Comparison of ENCODE assay signal across 24 cellular contexts in genomic region chrX:34629572-34629971, GRCh38. TPM values are rescaled to one million over a fixed set of nuclear protein-coding genes. Genes with fewer than 3 reads are reported as not detected.
DNase-seq lines count a peak whose midpoint lies in the region; FAIRE-seq and TF ChIP-seq lines count a peak whose summit lies in the region.
"Had no signal": no experiment of that assay in that cellular context is flagged by ENCODE, and none has a peak within 500 bp of the region (broad histone marks: within the 10 kb centered on the region; RNA-seq: fewer than 3 reads in every experiment).

No MANE protein-coding gene starts in this region.

- no peak for TF ChIP-seq POLR2A in H54 (IDR thresholded peaks at IDR 0.05; ENCODE audit: low read depth, low read length)

- peak; percentile 3 for DNase-seq in Ammon's horn (ENCODE audit: low spot score)
- peak; percentile 8 for DNase-seq in H4 (ENCODE audit: low spot score)
- peak; percentile 22 for DNase-seq in epidermal melanocyte (ENCODE audit: insufficient read length, low spot score)
- DNase-seq in left kidney (ENCODE audit: low read depth, low spot score), result peak; percentile 58
- DNase-seq in H54 (ENCODE audit: insufficient read length, low spot score), result no peak
- no peak for DNase-seq in SK-N-DZ (ENCODE audit: low spot score)
- DNase-seq in RPMI8226, result no peak
- DNase-seq in glutamatergic neuron, result no peak
- DNase-seq: activated naive CD8-positive, alpha-beta T cell treated with anti-CD3 and anti-CD28 coated beads for 36 hours; CD4-positive, CD25-positive, alpha-beta regulatory T cell; dermis blood vessel endothelial cell; DND-41; erythroblast; islet precursor cell; NCI-H2107; NCI-H526; OCI-M1; T1000; thyroid gland had no signal

- no peaks in the 10 kb centered on the region for H3K36me3 Mint-ChIP-seq in glutamatergic neuron (ENCODE audit: unreplicated experiment)
- H3K36me3 Mint-ChIP-seq: activated naive CD8-positive, alpha-beta T cell treated with anti-CD3 and anti-CD28 coated beads for 36 hours; CD4-positive, CD25-positive, alpha-beta regulatory T cell; stimulated activated memory B cell treated with anti-CD40 and anti-IgM and Interleukin-4, amounts not matched to agents 10 μg/mL and 1 μg/mL and 100 μg/mL, for 72 hours had no signal

- TF ChIP-seq CTCF in glutamatergic neuron (IDR thresholded peaks at IDR 0.05; ENCODE audit: partially characterized antibody, unreplicated experiment), result no peak

- H3K4me1 Mint-ChIP-seq in glutamatergic neuron (ENCODE audit: low read depth, unreplicated experiment), result no peaks in the 10 kb centered on the region
- H3K4me1 Mint-ChIP-seq: activated naive CD8-positive, alpha-beta T cell treated with anti-CD3 and anti-CD28 coated beads for 36 hours; CD4-positive, CD25-positive, alpha-beta regulatory T cell; stimulated activated memory B cell treated with anti-CD40 and anti-IgM and Interleukin-4, amounts not matched to agents 10 μg/mL and 1 μg/mL and 100 μg/mL, for 72 hours had no signal

- no peak for FAIRE-seq in H54 (lab: Jason Lieb, UNC)
- FAIRE-seq: bronchial epithelial cell had no signal

- H3K27me3 Mint-ChIP-seq in glutamatergic neuron (ENCODE audit: unreplicated experiment), result no peaks in the 10 kb centered on the region
- H3K27me3 Mint-ChIP-seq: activated naive CD8-positive, alpha-beta T cell treated with anti-CD3 and anti-CD28 coated beads for 36 hours; CD4-positive, CD25-positive, alpha-beta regulatory T cell; stimulated activated memory B cell treated with anti-CD40 and anti-IgM and Interleukin-4, amounts not matched to agents 10 μg/mL and 1 μg/mL and 100 μg/mL, for 72 hours had no signal

- no peaks in the 10 kb centered on the region for H3K9me3 Mint-ChIP-seq in glutamatergic neuron (ENCODE audit: unreplicated experiment)
- H3K9me3 Mint-ChIP-seq: activated naive CD8-positive, alpha-beta T cell treated with anti-CD3 and anti-CD28 coated beads for 36 hours; activated T-helper 1 cell treated with anti-CD3 and anti-CD28 coated beads, Interleukin-12 subunit alpha, Interleukin-12 subunit beta, Interleukin-2, Interleukin-4 antibody, amounts not matched to agents 30 ng/mL and 10 ng/mL and 1 ng/mL, durations not matched to agents 14 hours and 24 hours and 36 hours; stimulated activated memory B cell treated with anti-CD40 and anti-IgM and Interleukin-4, amounts not matched to agents 10 μg/mL and 1 μg/mL and 100 μg/mL, for 72 hours had no signal

- no peak overlapping the region for H3K4me3 Mint-ChIP-seq in glutamatergic neuron (ENCODE audit: unreplicated experiment)
- H3K4me3 Mint-ChIP-seq: activated naive CD8-positive, alpha-beta T cell treated with anti-CD3 and anti-CD28 coated beads for 36 hours; activated T-helper 1 cell treated with anti-CD3 and anti-CD28 coated beads, Interleukin-12 subunit alpha, Interleukin-12 subunit beta, Interleukin-2, Interleukin-4 antibody, amounts not matched to agents 30 ng/mL and 10 ng/mL and 1 ng/mL, durations not matched to agents 14 hours and 24 hours and 36 hours; CD4-positive, CD25-positive, alpha-beta regulatory T cell; stimulated activated memory B cell treated with anti-CD40 and anti-IgM and Interleukin-4, amounts not matched to agents 10 μg/mL and 1 μg/mL and 100 μg/mL, for 72 hours had no signal

- no peak overlapping the region for H3K27ac Mint-ChIP-seq in glutamatergic neuron (ENCODE audit: unreplicated experiment)
- H3K27ac Mint-ChIP-seq: activated naive CD8-positive, alpha-beta T cell treated with anti-CD3 and anti-CD28 coated beads for 36 hours; activated T-helper 1 cell treated with anti-CD3 and anti-CD28 coated beads, Interleukin-12 subunit alpha, Interleukin-12 subunit beta, Interleukin-2, Interleukin-4 antibody, amounts not matched to agents 30 ng/mL and 10 ng/mL and 1 ng/mL, durations not matched to agents 14 hours and 24 hours and 36 hours; CD4-positive, CD25-positive, alpha-beta regulatory T cell; stimulated activated memory B cell treated with anti-CD40 and anti-IgM and Interleukin-4, amounts not matched to agents 10 μg/mL and 1 μg/mL and 100 μg/mL, for 72 hours had no signal

RNA-seq across cellular contexts. Expression of gene TMEM47, which starts 27.5 kb away (rescaled TPM):
- total RNA-seq in H4 (2014; rRNA removed; shearing (Covaris generic)), result 28.3 and 37.8 TPM in 2 replicates
- 0.01 TPM in 1 of 2 replicates, not detected in the other for polyA plus RNA-seq in SK-N-DZ (2014; cell fraction: cytosol; rRNA removed)
- polyA plus RNA-seq in SK-N-DZ (2014; cell fraction: nucleus; rRNA removed), result not detected in 2 replicates
- 2.8 TPM for total RNA-seq in glutamatergic neuron (ENCODE audit: unreplicated experiment)
- total RNA-seq: activated CD8-positive, alpha-beta memory T cell treated with anti-CD3 and anti-CD28 coated beads for 36 hours; activated naive CD8-positive, alpha-beta T cell treated with anti-CD3 and anti-CD28 coated beads for 36 hours; activated T-helper 1 cell treated with anti-CD3 and anti-CD28 coated beads, Interleukin-12 subunit alpha, Interleukin-12 subunit beta, Interleukin-2, Interleukin-4 antibody, amounts not matched to agents 30 ng/mL and 10 ng/mL and 1 ng/mL, durations not matched to agents 14 hours and 24 hours and 36 hours; CD4-positive, CD25-positive, alpha-beta regulatory T cell; mononuclear cell had no signal
- polyA plus RNA-seq: CD4-positive, CD25-positive, alpha-beta regulatory T cell had no signal

Comparison
In these comparisons a context has a peak if more than half of its experiments do, and no peak if none do; other contexts are left out.
1. DNase-seq: peak in Ammon's horn (single experiment), H4 (single experiment), epidermal melanocyte (single experiment) and left kidney (single experiment); none in H54 (single experiment), SK-N-DZ (single experiment), RPMI8226 (single experiment) and glutamatergic neuron (single experiment).